Comparison of ENCODE assay signal across 23 cellular contexts in genomic region chr17:28469376-28469775, GRCh38. TPM values are rescaled to one million over a fixed set of nuclear protein-coding genes. Genes with fewer than 3 reads are reported as not detected.
DNase-seq lines count a peak whose midpoint lies in the region; ATAC-seq, FAIRE-seq and TF ChIP-seq lines count a peak whose summit lies in the region.
"Had no signal": no experiment of that assay in that cellular context is flagged by ENCODE, and none has a peak within 500 bp of the region (broad histone marks: within the 10 kb centered on the region; RNA-seq: fewer than 3 reads in every experiment).

No MANE protein-coding gene starts in this region.

- H3K4me1 ChIP-seq in PC-3 (ENCODE audit: insufficient read depth, low read length): peaks cover 8% of the 10 kb centered on the region; the same call in 1 of the 2 replicates
- peaks cover 0 to 3% (median under 1%) of the 10 kb centered on the region in 4 experiments; a peak in 1 of 7 replicates for H3K4me1 ChIP-seq in H1 (replicated peaks in 1 of 4; ENCODE audit: control insufficient read depth in 3 of 4, insufficient read depth in 4 of 4, low read length in 3 of 4)

- H3K9me3 ChIP-seq in PC-3 (ENCODE audit: low read length) (no peaks in the 10 kb centered on the region), H1 (ENCODE audit: insufficient read depth in 2 of 2, low read depth in 1 of 2, low read length in 1 of 2) (no peaks in the 10 kb centered on the region)

- TF ChIP-seq POLR2A in H1 (IDR thresholded peaks at IDR 0.05; ENCODE audit: control extremely low read depth in 1 of 2, low read depth in 2 of 2, low read length in 2 of 2) (no peak), GM12892 (IDR thresholded peaks at IDR 0.05; ENCODE audit: low read depth, low read length) (no peak)

- no peak overlapping the region for H2BK120ac ChIP-seq in H1 (replicated peaks; ENCODE audit: low read depth, low read length)

- H3K36me3 ChIP-seq in PC-3 (ENCODE audit: low read depth, low read length) (no peaks in the 10 kb centered on the region), H1 (ENCODE audit: control insufficient read depth in 2 of 4, insufficient read depth in 4 of 4, low read length in 3 of 4) (no peaks in the 10 kb centered on the region)

- H2BK20ac ChIP-seq in H1 (ENCODE audit: low read length): no peak overlapping the region

- 87% methylated on average over 8 of the region's 8 CpGs; no CpG with 5 or more reads in 1 of the 2 experiments for WGBS in H1 (ENCODE audit: extremely low coverage in 1 of 2, insufficient coverage in 1 of 2, insufficient read length in 1 of 2, insufficient replicate concordance in 2 of 2, low coverage in 1 of 2, low lambda C conversion rate in 2 of 2, missing lambda C conversion rate in 1 of 2), 2 experiments

- peak overlapping the region; percentile 38 for H3K27ac Mint-ChIP-seq in T-helper 2 cell treated with Interferon-gamma antibody and Interleukin-4, amounts not matched to agents 5 μg/mL and 100 μg/mL, for 36 hours

- H3K4me3 ChIP-seq in PC-3 (ENCODE audit: low read length) (no peak overlapping the region), H1 (ENCODE audit: extremely low read depth in 1 of 4, insufficient read depth in 2 of 4, low read depth in 3 of 4, low read length in 4 of 4) (no peak overlapping the region)

- H3K36me3 Mint-ChIP-seq in T-helper 2 cell treated with Interferon-gamma antibody and Interleukin-4, amounts not matched to agents 5 μg/mL and 100 μg/mL, for 36 hours (ENCODE audit: low read depth): no peaks in the 10 kb centered on the region
- H3K36me3 Mint-ChIP-seq: CD14-positive monocyte had no signal

- peak overlapping the region; percentile 5 for H3K14ac ChIP-seq in H1 (ENCODE audit: insufficient read length)

- H2BK12ac ChIP-seq in H1 (ENCODE audit: low read depth, low read length): no peak overlapping the region

- no peaks in the 10 kb centered on the region for H3K9me2 ChIP-seq in PC-3 (replicated peaks; ENCODE audit: low read length)

- H3K4me3 Mint-ChIP-seq in T-helper 2 cell treated with Interferon-gamma antibody and Interleukin-4, amounts not matched to agents 5 μg/mL and 100 μg/mL, for 36 hours: no peak overlapping the region

- H2BK5ac ChIP-seq in H1 (ENCODE audit: low read depth, low read length): no peak overlapping the region

- H2AFZ ChIP-seq in PC-3 (ENCODE audit: low read length): no peak overlapping the region
- H2AFZ ChIP-seq in H1 (ENCODE audit: low read length): no peak overlapping the region

- TF ChIP-seq EP300 in H1 (IDR thresholded peaks at IDR 0.05; ENCODE audit: borderline replicate concordance in 1 of 2, low read depth in 2 of 2, low read length in 2 of 2): no peak

- no peaks in the 10 kb centered on the region for H3F3A ChIP-seq in PC-3 (ENCODE audit: low read length, unreplicated experiment)

- no peaks in the 10 kb centered on the region for H3K79me1 ChIP-seq in H1 (ENCODE audit: low read depth, low read length)

- H3K9ac ChIP-seq in PC-3 (ENCODE audit: low read length): no peak overlapping the region
- no peak overlapping the region for H3K9ac ChIP-seq in H1 (replicated peaks in 1 of 4; ENCODE audit: extremely low read depth in 1 of 4, low read depth in 3 of 4, low read length in 3 of 4)

- H3K23ac ChIP-seq in H1 (ENCODE audit: insufficient read length): no peak overlapping the region

- no peak overlapping the region for H4K8ac ChIP-seq in H1 (ENCODE audit: extremely low read depth, insufficient read depth, low read length)

- no peak overlapping the region for H4K91ac ChIP-seq in H1 (replicated peaks; ENCODE audit: insufficient read length, low read length)

- H2AK5ac ChIP-seq in H1 (ENCODE audit: low read depth, low read length): no peak overlapping the region

- no peak for TF ChIP-seq RAD21 in H1 (IDR thresholded peaks at IDR 0.05 in 1 of 2, conservative IDR thresholded peaks at IDR 0.05 in 1 of 2; ENCODE audit: low read depth in 2 of 2, low read length in 2 of 2)

- H2BK15ac ChIP-seq in H1 (ENCODE audit: low read length): no peak overlapping the region

- CTCF ChIA-PET in PC-3 (lab: Charles Lee) (no interaction called here), H1 (lab: Charles Lee; ENCODE audit: partially characterized antibody) (no interaction called here)

- DNase-seq in T-helper 2 cell treated with Interferon-gamma antibody and Interleukin-4, amounts not matched to agents 5 μg/mL and 100 μg/mL, for 36 hours (ENCODE audit: low spot score): no peak
- DNase-seq in T-helper 2 cell: no peak
- DNase-seq in 8988T: peak; percentile 15
- DNase-seq in PC-3: no peak
- peak in 1 of 2 experiments; percentile 22 for DNase-seq in H1 (ENCODE audit: low read depth in 1 of 2, low spot score in 2 of 2)
- no peak for DNase-seq in central memory CD4-positive, alpha-beta T cell
- DNase-seq in GM12892 (ENCODE audit: insufficient read length): no peak
- no peak for DNase-seq in inferior parietal cortex (ENCODE audit: extremely low spot score)
- DNase-seq: GDM1, H7, Karpas-422, NCI-H1048, NCI-H1436, NCI-H187 treated with DMSO at 0.1 percent for 48 hours, NCI-H2107, NCI-H510A, Right ventricle myocardium superior had no signal

- FAIRE-seq in H1 (lab: Jason Lieb, UNC) (no peak), GM12892 (lab: Jason Lieb, UNC) (no peak)
- FAIRE-seq: D721Med, RCC 7860 had no signal

- H3K18ac ChIP-seq in H1 (ENCODE audit: extremely low read depth, low read length): no peak overlapping the region

- H3K4me2 ChIP-seq in PC-3 (ENCODE audit: low read length) (0 out of 2 replicates have a peak overlapping the region, but pooled peaks have one; percentile 0), H1 (ENCODE audit: insufficient read depth in 1 of 2, low read depth in 2 of 2, low read length in 2 of 2) (no peak overlapping the region)

- no peaks in the 10 kb centered on the region for H3K27me3 Mint-ChIP-seq in T-helper 2 cell treated with Interferon-gamma antibody and Interleukin-4, amounts not matched to agents 5 μg/mL and 100 μg/mL, for 36 hours (ENCODE audit: low read depth)

- POLR2A ChIA-PET in PC-3 (lab: Charles Lee; ENCODE audit: unreplicated experiment): interaction anchor here (0.7 kb wide), 1 partner anchor 85 kb away, joined by 4 read pairs; no protein-coding TSS in a partner anchor
- POLR2A ChIA-PET in H1 (lab: Charles Lee; ENCODE audit: partially characterized antibody): no interaction called here

- TF ChIP-seq CTCF in PC-3 (conservative IDR thresholded peaks at IDR 0.05; ENCODE audit: low read depth, low read length): no peak
- no peak for TF ChIP-seq CTCF in H1 (IDR thresholded peaks at IDR 0.05; ENCODE audit: control extremely low read depth in 1 of 3, insufficient read depth in 1 of 3, low read depth in 1 of 3, low read length in 3 of 3)

- peaks cover 2% of the 10 kb centered on the region; the same call in 1 of the 2 replicates for H3K23me2 ChIP-seq in H1 (ENCODE audit: low read depth, low read length)

- no peak overlapping the region for H4K5ac ChIP-seq in H1 (ENCODE audit: insufficient read length, low read depth, low read length)

- no peaks in the 10 kb centered on the region for H3K27me3 ChIP-seq in PC-3 (ENCODE audit: low read length)
- H3K27me3 ChIP-seq in H1 (replicated peaks in 1 of 4; ENCODE audit: control insufficient read depth in 3 of 4, extremely low read depth in 1 of 4, insufficient read depth in 3 of 4, low read length in 3 of 4): no peaks in the 10 kb centered on the region; a peak in 2 of 7 replicates

- H3K79me2 ChIP-seq in PC-3 (ENCODE audit: low read length) (no peaks in the 10 kb centered on the region), H1 (ENCODE audit: control insufficient read depth in 1 of 2, insufficient read depth in 2 of 2, low read length in 2 of 2) (no peaks in the 10 kb centered on the region)

- intact Hi-C loops in PC-3 (cut with micrococcal nuclease): no loop called here

- H4K20me1 ChIP-seq in PC-3 (ENCODE audit: low read length) (no peaks in the 10 kb centered on the region), H1 (replicated peaks in 1 of 2; ENCODE audit: control insufficient read depth in 1 of 2, insufficient read depth in 2 of 2, low read length in 2 of 2) (no peaks in the 10 kb centered on the region)

- H3K27ac ChIP-seq in PC-3 (ENCODE audit: low read length) (no peak overlapping the region), H1 (ENCODE audit: low read depth, low read length) (no peak overlapping the region)
- H3K27ac ChIP-seq: 22Rv1 had no signal

- no TSS peak for BruUV-seq in PC-3 (replicated peaks; lab: Mats Ljungman, UMichigan)

- no peaks in the 10 kb centered on the region for H3K9me3 Mint-ChIP-seq in T-helper 2 cell treated with Interferon-gamma antibody and Interleukin-4, amounts not matched to agents 5 μg/mL and 100 μg/mL, for 36 hours
- H3K9me3 Mint-ChIP-seq: CD14-positive monocyte had no signal

- H3K4me1 Mint-ChIP-seq in T-helper 2 cell treated with Interferon-gamma antibody and Interleukin-4, amounts not matched to agents 5 μg/mL and 100 μg/mL, for 36 hours (ENCODE audit: low read depth): peaks cover 26% of the 10 kb centered on the region

- H3K4ac ChIP-seq in H1 (replicated peaks; ENCODE audit: insufficient read length, low read depth, low read length): no peak overlapping the region

- H3K56ac ChIP-seq in H1 (replicated peaks; ENCODE audit: insufficient read length, low read depth, low read length): no peak overlapping the region

- ATAC-seq in PC-3: no peak

TF ChIP-seq in H1, 55 proteins besides CTCF, POLR2A, EP300 and RAD21 (continues in another document):
- TF ChIP-seq KDM5A (IDR thresholded peaks at IDR 0.05; ENCODE audit: low read length): no peak

RNA-seq across cellular contexts. Expression of gene SLC13A2, which starts 4.1 kb away (rescaled TPM):
- not detected in 2 replicates for total RNA-seq in PC-3 (2014; rRNA removed)
- not detected in 2 replicates for total RNA-seq in H1 (2021; fragmentation: NEBNext Ultra II Directional; extraction: Animal tissue kit (Norgen Biotek cat#: 25700))
- polyA plus RNA-seq in H1 (2011; rRNA removed): not detected in 2 replicates
- polyA plus RNA-seq in H1 (2011; cell fraction: cytosol; rRNA removed): not detected
- polyA plus RNA-seq in H1 (2011; cell fraction: nucleus; rRNA removed): not detected
- polyA plus RNA-seq in H1 (2012, experiment 1 of 2): not detected in 4 replicates
- not detected for polyA plus RNA-seq in H1 (2012, experiment 2 of 2)
- not detected for polyA plus RNA-seq in H1 (2013, experiment 1 of 2)
- not detected for polyA plus RNA-seq in H1 (2013, experiment 2 of 2)
- polyA minus RNA-seq in H1 (2011; rRNA and poly(A)+ RNA removed): not detected in 2 replicates
- polyA minus RNA-seq in H1 (2011; cell fraction: cytosol; rRNA and poly(A)+ RNA removed): not detected
- polyA minus RNA-seq in H1 (2011; cell fraction: nucleus; rRNA and poly(A)+ RNA removed): not detected
- not detected for polyA plus RNA-seq in GM12892 (2012; ENCODE audit: missing spikeins)
- total RNA-seq: H7, OCI-LY7, Right ventricle myocardium superior, SK-MEL-5 had no signal
- polyA plus RNA-seq: CD14-positive monocyte had no signal

RNA-seq across cellular contexts. Expression of gene FOXN1, which starts 36.8 kb away (rescaled TPM):
- total RNA-seq in PC-3 (2014; rRNA removed): not detected in 2 replicates
- total RNA-seq in H1 (2021; fragmentation: NEBNext Ultra II Directional; extraction: Animal tissue kit (Norgen Biotek cat#: 25700)): not detected in 2 replicates
- not detected in 2 replicates for polyA plus RNA-seq in H1 (2011; rRNA removed)
- not detected for polyA plus RNA-seq in H1 (2011; cell fraction: cytosol; rRNA removed)
- polyA plus RNA-seq in H1 (2011; cell fraction: nucleus; rRNA removed): not detected
- not detected in 4 replicates for polyA plus RNA-seq in H1 (2012, experiment 1 of 2)
- not detected for polyA plus RNA-seq in H1 (2012, experiment 2 of 2)
- not detected for polyA plus RNA-seq in H1 (2013, experiment 1 of 2)
- not detected for polyA plus RNA-seq in H1 (2013, experiment 2 of 2)
- polyA minus RNA-seq in H1 (2011; rRNA and poly(A)+ RNA removed): not detected in 2 replicates
- polyA minus RNA-seq in H1 (2011; cell fraction: cytosol; rRNA and poly(A)+ RNA removed): not detected
- not detected for polyA minus RNA-seq in H1 (2011; cell fraction: nucleus; rRNA and poly(A)+ RNA removed)
- not detected for polyA plus RNA-seq in GM12892 (2012; ENCODE audit: missing spikeins)
- total RNA-seq: H7, OCI-LY7, Right ventricle myocardium superior, SK-MEL-5 had no signal
- polyA plus RNA-seq: CD14-positive monocyte had no signal
